ENCODE assay signal across 26 cellular contexts in the genomic region with DNA sequence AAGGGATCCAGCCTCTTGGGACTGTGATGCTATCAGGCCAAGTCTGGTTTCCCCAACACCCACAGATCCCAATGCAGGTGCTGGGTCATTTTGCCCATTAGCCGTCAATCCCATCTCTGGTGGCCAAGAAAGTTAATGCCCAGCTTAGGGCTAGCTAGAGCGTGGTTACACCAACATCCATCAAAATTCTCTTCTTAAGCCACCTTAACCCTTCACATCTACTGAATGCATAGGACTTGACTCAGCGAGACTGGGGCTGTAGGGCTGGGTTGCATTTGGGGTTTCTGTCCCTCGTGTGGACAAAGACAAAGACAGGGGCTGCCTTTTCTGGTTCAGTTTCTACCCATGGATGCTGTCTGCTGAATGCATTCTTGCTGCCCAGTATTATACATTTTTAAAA.
"Had no signal": no experiment of that assay in that cellular context is flagged by ENCODE, and none has a peak within 500 bp of the region (broad histone marks: within the 10 kb centered on the region; RNA-seq: fewer than 3 reads in every experiment).

No MANE protein-coding gene starts in this region.

- H3K4me3 Mint-ChIP-seq: activated naive CD4-positive, alpha-beta T cell treated with anti-CD3 and anti-CD28 coated beads for 36 hours; activated naive CD8-positive, alpha-beta T cell treated with anti-CD3 and anti-CD28 coated beads for 36 hours; activated T-helper 1 cell treated with anti-CD3 and anti-CD28 coated beads, Interleukin-12 subunit alpha, Interleukin-12 subunit beta, Interleukin-2, Interleukin-4 antibody, amounts not matched to agents 30 ng/mL and 10 ng/mL and 1 ng/mL, durations not matched to agents 14 hours and 24 hours and 36 hours; brain; T-helper 2 cell treated with Interferon-gamma antibody and Interleukin-4, amounts not matched to agents 5 μg/mL and 100 μg/mL, for 36 hours had no signal

- ATAC-seq: heart left ventricle, left lobe of liver, lower lobe of right lung, natural killer cell, psoas muscle had no signal

- H3K27ac Mint-ChIP-seq: activated naive CD4-positive, alpha-beta T cell treated with anti-CD3 and anti-CD28 coated beads for 36 hours; activated naive CD8-positive, alpha-beta T cell treated with anti-CD3 and anti-CD28 coated beads for 36 hours; activated T-helper 1 cell treated with anti-CD3 and anti-CD28 coated beads, Interleukin-12 subunit alpha, Interleukin-12 subunit beta, Interleukin-2, Interleukin-4 antibody, amounts not matched to agents 30 ng/mL and 10 ng/mL and 1 ng/mL, durations not matched to agents 14 hours and 24 hours and 36 hours; natural killer cell; T-helper 2 cell treated with Interferon-gamma antibody and Interleukin-4, amounts not matched to agents 5 μg/mL and 100 μg/mL, for 36 hours had no signal

- H3K36me3 Mint-ChIP-seq: natural killer cell had no signal

- H3K9me3 Mint-ChIP-seq: activated naive CD4-positive, alpha-beta T cell treated with anti-CD3 and anti-CD28 coated beads for 36 hours; activated naive CD8-positive, alpha-beta T cell treated with anti-CD3 and anti-CD28 coated beads for 36 hours; activated T-helper 1 cell treated with anti-CD3 and anti-CD28 coated beads, Interleukin-12 subunit alpha, Interleukin-12 subunit beta, Interleukin-2, Interleukin-4 antibody, amounts not matched to agents 30 ng/mL and 10 ng/mL and 1 ng/mL, durations not matched to agents 14 hours and 24 hours and 36 hours; brain; natural killer cell; T-helper 2 cell treated with Interferon-gamma antibody and Interleukin-4, amounts not matched to agents 5 μg/mL and 100 μg/mL, for 36 hours had no signal

- DNase-seq: activated CD4-positive, alpha-beta T cell treated with anti-CD3 and anti-CD28 coated beads for 4 hours; activated CD4-positive, alpha-beta T cell treated with anti-CD3 and anti-CD28 coated beads, Interleukin-2, amount 50 U/mL, for 4 hours; activated CD8-positive, alpha-beta memory T cell treated with anti-CD3 and anti-CD28 coated beads, Interleukin-2, amount 50 U/mL, for 4 hours; activated effector memory CD4-positive, alpha-beta T cell treated with anti-CD3 and anti-CD28 coated beads, Interleukin-2, amount 50 U/mL, for 16 hours; activated naive CD4-positive, alpha-beta T cell treated with anti-CD3 and anti-CD28 coated beads for 36 hours; activated naive CD8-positive, alpha-beta T cell treated with anti-CD3 and anti-CD28 coated beads for 36 hours; activated T-cell treated with anti-CD3 and anti-CD28 coated beads, Interleukin-2, amount 50 U/mL, for 1 hour; aorta; cerebellar nuclear complex; colonic mucosa; effector memory CD4-positive, alpha-beta T cell; erythroblast; heart left ventricle; lower lobe of right lung; mesendoderm; natural killer cell; ovary; psoas muscle; stimulated activated CD4-positive, alpha-beta T cell treated with anti-CD3 and anti-CD28 coated beads, Interleukin-1b, Interleukin-23, amount 100 ng/mL, for 48 hours; stimulated activated CD4-positive, alpha-beta T cell treated with anti-CD3 and anti-CD28 coated beads, Interleukin-4, amount 100 ng/mL, for 4 hours; stimulated activated naive CD4-positive, alpha-beta T cell treated with Interleukin-2 at 50 U/mL for 16 hours; T-helper 1 cell had no signal

- H3K27me3 Mint-ChIP-seq: activated naive CD8-positive, alpha-beta T cell treated with anti-CD3 and anti-CD28 coated beads for 36 hours; brain had no signal
